Comparison of ENCODE assay signal across 30 cellular contexts in the genomic region with DNA sequence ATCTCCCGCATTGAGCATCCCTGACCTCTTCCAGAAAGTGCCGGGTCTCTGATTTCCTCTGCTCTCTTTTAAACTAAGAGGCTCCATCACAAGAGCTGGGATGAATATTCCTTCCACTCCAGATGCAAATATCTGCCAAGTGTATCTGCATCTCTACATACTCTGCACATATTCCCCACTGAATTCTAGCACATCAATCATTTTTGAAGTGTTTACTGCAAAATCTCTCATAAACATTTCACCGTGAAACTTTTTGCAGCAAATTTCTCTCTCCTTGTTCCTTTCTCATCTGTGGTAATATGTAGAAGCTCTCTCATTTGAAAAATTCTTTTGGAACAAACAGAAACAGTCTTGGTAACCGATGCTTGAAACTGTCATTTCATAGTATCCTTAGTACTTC.
"Had no signal": no experiment of that assay in that cellular context is flagged by ENCODE, and none has a peak within 500 bp of the region (broad histone marks: within the 10 kb centered on the region; RNA-seq: fewer than 3 reads in every experiment).

No MANE protein-coding gene starts in this region.

- H3K36me3 ChIP-seq: ascending aorta, breast epithelium, cardiac muscle cell, colonic mucosa, gastrocnemius medialis, heart left ventricle had no signal

- ATAC-seq: activated CD4-positive, alpha-beta T cell treated with anti-CD3 and anti-CD28 coated beads for 36 hours; activated CD8-positive, alpha-beta T cell treated with anti-CD3 and anti-CD28 coated beads, Interleukin-2, amount 10 ng/mL, durations not matched to agents 7 days and 5 days; activated naive CD4-positive, alpha-beta T cell treated with anti-CD3 and anti-CD28 coated beads, Interleukin-2, amount 50 U/mL, for 72 hours; activated T-cell treated with anti-CD3 and anti-CD28 coated beads, Interleukin-2, amount 50 U/mL, for 72 hours; esophagus mucosa; gastrocnemius medialis; heart left ventricle had no signal

- DNase-seq: activated CD4-positive, alpha-beta memory T cell treated with anti-CD3 and anti-CD28 coated beads for 36 hours; activated CD4-positive, alpha-beta T cell treated with anti-CD3 and anti-CD28 coated beads for 36 hours; activated CD4-positive, alpha-beta T cell treated with anti-CD3 and anti-CD28 coated beads, Interleukin-2, amount 10 ng/mL, durations not matched to agents 24 days and 14 days; activated CD4-positive, CD25-positive, alpha-beta regulatory T cell; activated CD4-positive, CD25-positive, alpha-beta regulatory T cell treated with anti-CD3 and anti-CD28 coated beads, Interleukin-2, amount 50 U/mL, for 72 hours; activated CD8-positive, alpha-beta memory T cell treated with anti-CD3 and anti-CD28 coated beads, Interleukin-2, amount 50 U/mL, for 48 hours; activated CD8-positive, alpha-beta T cell treated with anti-CD3 and anti-CD28 coated beads, Interleukin-2, amount 10 ng/mL, durations not matched to agents 7 days and 5 days; activated gamma-delta T cell; activated naive CD4-positive, alpha-beta T cell; activated naive CD4-positive, alpha-beta T cell treated with anti-CD3 and anti-CD28 coated beads, Interleukin-2, amount 10 ng/mL, durations not matched to agents 7 days and 5 days; activated naive CD8-positive, alpha-beta T cell treated with anti-CD3 and anti-CD28 coated beads, Interleukin-2, amount 10 ng/mL, durations not matched to agents 7 days and 5 days; activated T-cell treated with anti-CD3 and anti-CD28 coated beads for 4 hours; activated T-cell treated with anti-CD3 and anti-CD28 coated beads, Interleukin-2, amount 50 U/mL, for 24 hours; activated T-cell treated with anti-CD3 and anti-CD28 coated beads, Interleukin-2, amount 50 U/mL, for 72 hours; central memory CD4-positive, alpha-beta T cell; cerebellar nuclear complex; colonic mucosa; dorsolateral prefrontal cortex; effector memory CD4-positive, alpha-beta T cell; endodermal cell; foreskin fibroblast; gastrocnemius medialis; glutamatergic neuron; heart left ventricle; T-helper 2 cell had no signal

- H3K4me3 ChIP-seq: ascending aorta, breast epithelium, cardiac muscle cell, colonic mucosa, dorsolateral prefrontal cortex, gastrocnemius medialis, heart left ventricle had no signal

- H3K27ac ChIP-seq: ascending aorta, breast epithelium, cardiac muscle cell, colonic mucosa, gastrocnemius medialis, heart left ventricle had no signal

- H3K4me1 ChIP-seq: ascending aorta, breast epithelium, colonic mucosa, gastrocnemius medialis, heart left ventricle had no signal

- H3K9me3 ChIP-seq: ascending aorta, breast epithelium, colonic mucosa, gastrocnemius medialis, heart left ventricle had no signal

- H3K27me3 ChIP-seq: ascending aorta, breast epithelium, cardiac muscle cell, colonic mucosa, dorsolateral prefrontal cortex, gastrocnemius medialis, heart left ventricle had no signal
